Comparison of ENCODE assay signal across 1 cellular context in the genomic region with DNA sequence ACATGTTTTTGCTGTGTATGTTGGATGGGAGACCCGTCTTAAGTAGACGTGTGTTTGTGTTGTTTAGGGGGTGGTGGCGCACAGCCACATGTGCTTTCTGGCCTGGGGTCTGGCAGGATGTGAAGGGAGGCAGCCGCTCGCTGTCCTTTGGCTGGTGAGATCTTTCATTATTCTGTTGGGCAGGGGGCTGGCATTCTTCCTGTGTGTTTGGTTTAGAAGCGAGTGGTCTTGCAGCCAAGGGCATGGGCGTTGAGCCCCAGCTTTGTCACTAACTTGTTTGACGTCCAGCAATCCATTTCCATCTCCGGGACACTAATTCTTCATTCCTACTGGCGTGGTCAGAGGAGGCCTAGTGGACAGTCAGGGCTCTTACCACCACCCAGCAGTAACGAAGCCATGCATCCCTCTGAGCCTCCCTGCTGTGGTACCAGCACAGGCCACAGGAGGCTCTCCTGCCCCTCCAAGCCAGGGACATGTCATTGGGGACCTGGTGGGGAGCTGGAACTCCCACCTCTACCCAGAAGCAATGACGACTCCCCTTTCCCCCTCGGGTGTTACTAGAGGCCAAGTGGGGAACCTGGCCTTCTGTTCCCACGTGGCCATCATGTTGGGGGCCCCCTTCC.
TF ChIP-seq lines count a peak whose summit lies in the region.

No MANE protein-coding gene starts in this region.

TF ChIP-seq in Ishikawa, 13 proteins besides CTCF, POLR2A, EP300 and RAD21 (continued from another document):
- TF ChIP-seq USF1 (IDR thresholded peaks at IDR 0.05) = no peak
- no peak for TF ChIP-seq CEBPB (IDR thresholded peaks at IDR 0.05)
